In the genomic region with DNA sequence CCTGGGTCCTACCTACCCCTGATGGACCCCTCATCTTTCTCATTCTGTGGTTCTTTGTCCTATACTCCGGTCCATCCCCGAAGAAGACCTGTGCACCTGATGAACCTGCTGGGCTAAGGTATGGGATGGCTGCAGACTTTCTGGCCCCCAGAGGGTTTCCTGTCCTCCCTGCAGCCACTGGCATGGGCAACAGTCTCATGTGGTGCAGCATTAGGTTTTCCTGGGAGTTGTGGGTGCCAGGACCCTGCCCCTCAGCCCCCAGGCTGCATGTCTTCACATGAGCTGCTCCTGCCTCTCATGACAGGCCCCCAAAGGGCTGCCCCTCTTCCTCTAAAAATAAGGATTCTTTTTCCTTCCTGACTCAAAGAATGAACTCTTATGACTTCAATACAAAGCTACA, we compare ENCODE assay signal across 13 cellular contexts.
DNase-seq lines count a peak whose midpoint lies in the region; ATAC-seq and TF ChIP-seq lines count a peak whose summit lies in the region.
"Had no signal": no experiment of that assay in that cellular context is flagged by ENCODE, and none has a peak within 500 bp of the region (broad histone marks: within the 10 kb centered on the region; RNA-seq: fewer than 3 reads in every experiment).

No MANE protein-coding gene starts in this region.

- H3K4me3 Mint-ChIP-seq in T-helper 2 cell treated with Interferon-gamma antibody and Interleukin-4, amounts not matched to agents 5 μg/mL and 100 μg/mL, for 36 hours = peak overlapping the region; percentile 80
- peak overlapping the region; percentile 77 for H3K4me3 Mint-ChIP-seq in activated naive CD8-positive, alpha-beta T cell treated with anti-CD3 and anti-CD28 coated beads, Interleukin-2, amount 10 ng/mL, durations not matched to agents 7 days and 5 days
- H3K4me3 Mint-ChIP-seq: type B pancreatic cell had no signal

- H3K4me1 Mint-ChIP-seq in T-helper 2 cell treated with Interferon-gamma antibody and Interleukin-4, amounts not matched to agents 5 μg/mL and 100 μg/mL, for 36 hours (ENCODE audit: low read depth) = peaks cover 62% of the 10 kb centered on the region
- H3K4me1 Mint-ChIP-seq in activated naive CD8-positive, alpha-beta T cell treated with anti-CD3 and anti-CD28 coated beads, Interleukin-2, amount 10 ng/mL, durations not matched to agents 7 days and 5 days = peaks cover 53% of the 10 kb centered on the region

- H3K4me3 ChIP-seq in Karpas-422 (ENCODE audit: low read length) (no peak overlapping the region), neutrophil (ENCODE audit: low read depth in 1 of 2, low read length in 1 of 2) (no peak overlapping the region), SJCRH30 (no peak overlapping the region)
- H3K4me3 ChIP-seq: lung had no signal

- H3K27me3 ChIP-seq in Karpas-422 (ENCODE audit: low read length) (no peaks in the 10 kb centered on the region), neutrophil (no peaks in the 10 kb centered on the region), SJCRH30 (no peaks in the 10 kb centered on the region)

- peaks cover 80% of the 10 kb centered on the region for H3K36me3 Mint-ChIP-seq in T-helper 2 cell treated with Interferon-gamma antibody and Interleukin-4, amounts not matched to agents 5 μg/mL and 100 μg/mL, for 36 hours (ENCODE audit: low read depth)
- H3K36me3 Mint-ChIP-seq in activated naive CD8-positive, alpha-beta T cell treated with anti-CD3 and anti-CD28 coated beads, Interleukin-2, amount 10 ng/mL, durations not matched to agents 7 days and 5 days = peaks cover 54% of the 10 kb centered on the region

- POLR2A ChIA-PET in activated naive CD8-positive, alpha-beta T cell treated with anti-CD3 and anti-CD28 coated beads, Interleukin-2, amount 10 ng/mL, durations not matched to agents 7 days and 5 days (lab: Charles Lee) = interaction anchor here (1.0 to 2.6 kb wide), 12 partner anchors 10 to 203 kb away, joined by 3 to 23 read pairs (median 4); partner anchors contain the start of genes CCDC88C and DGLUCY

- no peaks in the 10 kb centered on the region for H3K9me3 ChIP-seq in Karpas-422 (ENCODE audit: low read length)
- no peaks in the 10 kb centered on the region for H3K9me3 ChIP-seq in neutrophil
- H3K9me3 ChIP-seq in SJCRH30 (replicated peaks) = no peaks in the 10 kb centered on the region

- ATAC-seq in activated naive CD8-positive, alpha-beta T cell treated with anti-CD3 and anti-CD28 coated beads, Interleukin-2, amount 10 ng/mL, durations not matched to agents 7 days and 5 days (ENCODE audit: low read depth) = no peak

- H3K4me1 ChIP-seq in Karpas-422 (ENCODE audit: low read length) (peaks cover 37% of the 10 kb centered on the region), neutrophil (ENCODE audit: control insufficient read depth in 1 of 2, insufficient read depth in 1 of 2, low read depth in 1 of 2, low read length in 1 of 2) (peaks cover 28 to 32% of the 10 kb centered on the region in 2 experiments), SJCRH30 (no peaks in the 10 kb centered on the region)

- H3K36me3 ChIP-seq in Karpas-422 (ENCODE audit: insufficient read depth, low read length) (peaks cover 18% of the 10 kb centered on the region; the same call in 1 of the 2 replicates), neutrophil (peaks cover 67% of the 10 kb centered on the region), SJCRH30 (peaks cover 11% of the 10 kb centered on the region)

- H4K20me1 ChIP-seq in Karpas-422 (ENCODE audit: insufficient read depth, low read depth, low read length) = no peaks in the 10 kb centered on the region

- no peak overlapping the region for H2AFZ ChIP-seq in Karpas-422 (ENCODE audit: low read length)

- no peak for DNase-seq in T-helper 2 cell treated with Interferon-gamma antibody and Interleukin-4, amounts not matched to agents 5 μg/mL and 100 μg/mL, for 36 hours (ENCODE audit: low spot score)
- DNase-seq in T-helper 2 cell = no peak
- DNase-seq in Karpas-422 = no peak
- DNase-seq in activated naive CD8-positive, alpha-beta T cell treated with anti-CD3 and anti-CD28 coated beads, Interleukin-2, amount 10 ng/mL, durations not matched to agents 7 days and 5 days = no peak
- DNase-seq in NCI-H2107 (lab: John Stamatoyannopoulos, UW) = no peak
- no peak for DNase-seq in A172 (ENCODE audit: low spot score)
- no peak for DNase-seq in SJCRH30
- DNase-seq: activated effector memory CD4-positive, alpha-beta T cell treated with anti-CD3 and anti-CD28 coated beads, Interleukin-2, amount 50 U/mL, for 16 hours; NCI-H1417 treated with DMSO at 0.1 percent for 48 hours; stimulated activated CD4-positive, alpha-beta T cell treated with anti-CD3 and anti-CD28 coated beads, Interleukin-12 subunit alpha, Interleukin-12 subunit beta, amount 100 ng/mL, for 4 hours had no signal

- H3K4me2 ChIP-seq in Karpas-422 (ENCODE audit: low read depth, low read length, poor library complexity, severe bottlenecking) = no peak overlapping the region

- no peaks in the 10 kb centered on the region for H3K79me2 ChIP-seq in Karpas-422 (ENCODE audit: low read length)

- H3K27ac ChIP-seq in Karpas-422 (ENCODE audit: low read length) = peak overlapping the region; percentile 34
- H3K27ac ChIP-seq in neutrophil = peak overlapping the region; percentile 76
- no peak overlapping the region for H3K27ac ChIP-seq in SJCRH30

- TF ChIP-seq CTCF in neutrophil (IDR thresholded peaks at IDR 0.05) = no peak

- peak overlapping the region; percentile 96 for H3K27ac Mint-ChIP-seq in T-helper 2 cell treated with Interferon-gamma antibody and Interleukin-4, amounts not matched to agents 5 μg/mL and 100 μg/mL, for 36 hours
- peak overlapping the region; percentile 95 for H3K27ac Mint-ChIP-seq in activated naive CD8-positive, alpha-beta T cell treated with anti-CD3 and anti-CD28 coated beads, Interleukin-2, amount 10 ng/mL, durations not matched to agents 7 days and 5 days
- H3K27ac Mint-ChIP-seq: type B pancreatic cell had no signal

- H3K9me3 Mint-ChIP-seq in T-helper 2 cell treated with Interferon-gamma antibody and Interleukin-4, amounts not matched to agents 5 μg/mL and 100 μg/mL, for 36 hours = no peaks in the 10 kb centered on the region
- H3K9me3 Mint-ChIP-seq in activated naive CD8-positive, alpha-beta T cell treated with anti-CD3 and anti-CD28 coated beads, Interleukin-2, amount 10 ng/mL, durations not matched to agents 7 days and 5 days = no peaks in the 10 kb centered on the region
- H3K9me3 Mint-ChIP-seq: type B pancreatic cell had no signal

- no peaks in the 10 kb centered on the region for H3K9me2 ChIP-seq in Karpas-422 (replicated peaks; ENCODE audit: insufficient read depth, low read length)

- peak overlapping the region; percentile 44; the same call in 1 of the 2 replicates for H3K9ac ChIP-seq in Karpas-422 (ENCODE audit: low read length)

- H3K27me3 Mint-ChIP-seq in T-helper 2 cell treated with Interferon-gamma antibody and Interleukin-4, amounts not matched to agents 5 μg/mL and 100 μg/mL, for 36 hours (ENCODE audit: low read depth) = no peaks in the 10 kb centered on the region
- H3K27me3 Mint-ChIP-seq in activated naive CD8-positive, alpha-beta T cell treated with anti-CD3 and anti-CD28 coated beads, Interleukin-2, amount 10 ng/mL, durations not matched to agents 7 days and 5 days = no peaks in the 10 kb centered on the region
- H3K27me3 Mint-ChIP-seq: type B pancreatic cell had no signal
